ENCODE assay signal across 21 cellular contexts in the genomic region with DNA sequence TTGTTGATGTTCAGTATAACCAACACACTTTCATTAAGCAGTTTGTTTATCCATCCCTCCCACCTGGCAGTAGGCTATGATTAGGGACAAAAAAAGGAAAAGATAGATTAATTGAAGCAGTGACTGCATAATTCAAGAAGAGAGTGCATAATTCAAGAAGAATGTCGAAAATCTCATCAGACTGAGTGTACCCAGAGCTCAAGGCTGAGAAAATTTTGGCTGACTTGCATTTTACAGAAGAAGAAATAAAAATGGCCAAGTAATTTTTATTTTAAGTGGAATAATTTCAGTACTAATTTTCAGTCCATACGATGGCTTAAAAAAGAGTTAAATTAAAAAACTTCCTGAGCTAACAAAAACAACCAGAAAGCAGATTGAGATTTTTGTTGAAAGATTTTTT.
"Had no signal": no experiment of that assay in that cellular context is flagged by ENCODE, and none has a peak within 500 bp of the region (broad histone marks: within the 10 kb centered on the region; RNA-seq: fewer than 3 reads in every experiment).

No MANE protein-coding gene starts in this region.

- H3K4me1 ChIP-seq: foreskin keratinocyte, upper lobe of right lung had no signal

- H3K27me3 Mint-ChIP-seq: activated CD4-positive, alpha-beta T cell treated with anti-CD3 and anti-CD28 coated beads for 36 hours; activated CD8-positive, alpha-beta memory T cell treated with anti-CD3 and anti-CD28 coated beads, Interleukin-2, amount 10 ng/mL, durations not matched to agents 7 days and 5 days; activated naive CD4-positive, alpha-beta T cell treated with anti-CD3 and anti-CD28 coated beads, Interleukin-2, amount 50 U/mL, for 24 hours had no signal

- H3K4me3 ChIP-seq: heart left ventricle, left lung, lung, testis, upper lobe of right lung had no signal

- H3K27me3 ChIP-seq: brain microvascular endothelial cell, foreskin keratinocyte, heart left ventricle, left lung, testis, upper lobe of right lung had no signal

- DNase-seq: activated CD4-positive, CD25-positive, alpha-beta regulatory T cell; activated CD8-positive, alpha-beta T cell treated with anti-CD3 and anti-CD28 coated beads, Interleukin-2, amount 10 ng/mL, durations not matched to agents 7 days and 5 days; anterior cingulate cortex; brain microvascular endothelial cell; foreskin keratinocyte; heart left ventricle; hypothalamus; immature natural killer cell; left lung; mesendoderm; natural killer cell; posterior cingulate gyrus; right cardiac atrium; testis; upper lobe of right lung had no signal

- FAIRE-seq: endothelial cell of umbilical vein had no signal

- H3K27ac Mint-ChIP-seq: activated CD4-positive, alpha-beta T cell treated with anti-CD3 and anti-CD28 coated beads for 36 hours; activated CD8-positive, alpha-beta T cell treated with anti-CD3 and anti-CD28 coated beads, Interleukin-2, amount 10 ng/mL, durations not matched to agents 7 days and 5 days; activated naive CD4-positive, alpha-beta T cell treated with anti-CD3 and anti-CD28 coated beads, Interleukin-2, amount 50 U/mL, for 24 hours; natural killer cell had no signal

- ATAC-seq: activated CD8-positive, alpha-beta T cell treated with anti-CD3 and anti-CD28 coated beads, Interleukin-2, amount 10 ng/mL, durations not matched to agents 7 days and 5 days; foreskin keratinocyte; heart left ventricle; left lung; natural killer cell; right cardiac atrium; upper lobe of right lung had no signal

- H3K9me3 Mint-ChIP-seq: activated naive CD4-positive, alpha-beta T cell treated with anti-CD3 and anti-CD28 coated beads, Interleukin-2, amount 50 U/mL, for 24 hours; activated T-helper 2 cell treated with anti-CD3 and anti-CD28 coated beads, Interferon-gamma antibody, Interleukin-2, Interleukin-4, amounts not matched to agents 10 μg/mL and 5 μg/mL and 100 μg/mL, durations not matched to agents 14 hours and 24 hours and 36 hours; immature natural killer cell; natural killer cell had no signal

- H3K27ac ChIP-seq: brain microvascular endothelial cell, foreskin keratinocyte, heart left ventricle, left lung, upper lobe of right lung had no signal

- H3K4me3 Mint-ChIP-seq: activated CD4-positive, alpha-beta T cell treated with anti-CD3 and anti-CD28 coated beads for 36 hours; activated CD8-positive, alpha-beta T cell treated with anti-CD3 and anti-CD28 coated beads, Interleukin-2, amount 10 ng/mL, durations not matched to agents 7 days and 5 days; activated naive CD4-positive, alpha-beta T cell treated with anti-CD3 and anti-CD28 coated beads, Interleukin-2, amount 50 U/mL, for 24 hours; natural killer cell had no signal

- H3K9me3 ChIP-seq: heart left ventricle, left lung, testis, upper lobe of right lung had no signal
